In the genomic region with DNA sequence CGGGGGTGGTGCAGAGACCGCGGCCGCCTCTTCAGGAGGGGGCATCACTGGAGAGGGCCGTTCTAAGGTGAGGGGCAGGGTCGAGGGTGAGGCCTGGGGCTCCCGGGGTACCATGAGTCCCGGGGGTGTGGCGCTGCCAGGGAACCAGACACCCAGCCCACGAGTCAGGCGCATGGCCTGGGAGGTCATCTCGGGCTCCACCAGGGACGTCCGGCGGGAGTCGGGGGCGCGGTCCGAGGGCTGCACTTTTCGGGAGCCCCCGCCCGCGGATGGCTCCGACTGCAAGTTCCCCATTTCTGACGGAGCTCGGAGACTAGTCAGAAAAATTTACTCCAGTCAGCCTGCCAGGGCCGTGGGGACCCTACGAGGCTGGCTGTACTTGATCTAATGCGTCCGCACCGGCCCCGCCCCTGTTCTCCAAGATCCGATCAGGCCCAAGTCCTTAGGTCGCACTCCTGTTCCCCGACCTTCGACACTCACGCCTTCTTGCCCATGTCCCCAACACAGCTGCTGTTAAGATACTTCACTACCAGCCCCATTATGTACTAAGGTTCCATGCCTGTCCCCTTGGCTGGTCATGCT, we compare ENCODE assay signal across 6 cellular contexts.
A peak's percentile ranks its signal among the peaks of the same experiment; 100 is the strongest.
DNase-seq lines count a peak whose midpoint lies in the region; TF ChIP-seq lines count a peak whose summit lies in the region.

No MANE protein-coding gene starts in this region.

- POLR2A ChIA-PET in RWPE1 (lab: Yijun Ruan, JAX; ENCODE audit: low non-redundant PET) (interaction anchor here (0.6 to 1.7 kb wide), 2 partner anchors 12 to 144 kb away, joined by 8 to 14 read pairs; a partner anchor contains a TSS), GM10248 (lab: Yijun Ruan, JAX) (interaction anchor here (1.7 to 2.3 kb wide), 2 partner anchors 12 to 16 kb away, joined by 11 to 40 read pairs; a partner anchor contains a TSS)

- CTCF ChIA-PET in RWPE1 (lab: Yijun Ruan, JAX) (interaction anchor here (0.6 to 0.7 kb wide), 2 partner anchors 28 to 520 kb away, joined by 4 read pairs; no protein-coding TSS in a partner anchor), GM10248 (lab: Yijun Ruan, JAX) (interaction anchor here (0.7 to 4.0 kb wide), 6 partner anchors 10 to 159 kb away, joined by 3 to 43 read pairs (median 4); a partner anchor contains a TSS)

- peak overlapping the region; percentile 94 for H3K27ac ChIP-seq in RWPE1

- H3K4me3 ChIP-seq in AG10803 (ENCODE audit: low read length) = peak overlapping the region; percentile 83
- H3K4me3 ChIP-seq in iPS-11a (ENCODE audit: low read depth, low read length) = peak overlapping the region; percentile 39

- DNase-seq in AG10803 (ENCODE audit: low read depth) = no peak
- no peak for DNase-seq in RWPE1 (ENCODE audit: low spot score)
- no peak for DNase-seq in GM10248 (ENCODE audit: extremely low spot score)
- no peak for DNase-seq in SW480 (ENCODE audit: low spot score)
- DNase-seq in NCI-H82 treated with DMSO at 0.1 percent for 48 hours (lab: John Stamatoyannopoulos, UW; ENCODE audit: unreplicated experiment) = no peak

- TF ChIP-seq CTCF in AG10803 (conservative IDR thresholded peaks at IDR 0.05; ENCODE audit: low read length) (no peak), RWPE1 (conservative IDR thresholded peaks at IDR 0.05; ENCODE audit: low read depth) (no peak), GM10248 (IDR thresholded peaks at IDR 0.05; ENCODE audit: control extremely low read depth, extremely low read depth, low read depth, missing control alignments) (no peak)
